In the genomic region with DNA sequence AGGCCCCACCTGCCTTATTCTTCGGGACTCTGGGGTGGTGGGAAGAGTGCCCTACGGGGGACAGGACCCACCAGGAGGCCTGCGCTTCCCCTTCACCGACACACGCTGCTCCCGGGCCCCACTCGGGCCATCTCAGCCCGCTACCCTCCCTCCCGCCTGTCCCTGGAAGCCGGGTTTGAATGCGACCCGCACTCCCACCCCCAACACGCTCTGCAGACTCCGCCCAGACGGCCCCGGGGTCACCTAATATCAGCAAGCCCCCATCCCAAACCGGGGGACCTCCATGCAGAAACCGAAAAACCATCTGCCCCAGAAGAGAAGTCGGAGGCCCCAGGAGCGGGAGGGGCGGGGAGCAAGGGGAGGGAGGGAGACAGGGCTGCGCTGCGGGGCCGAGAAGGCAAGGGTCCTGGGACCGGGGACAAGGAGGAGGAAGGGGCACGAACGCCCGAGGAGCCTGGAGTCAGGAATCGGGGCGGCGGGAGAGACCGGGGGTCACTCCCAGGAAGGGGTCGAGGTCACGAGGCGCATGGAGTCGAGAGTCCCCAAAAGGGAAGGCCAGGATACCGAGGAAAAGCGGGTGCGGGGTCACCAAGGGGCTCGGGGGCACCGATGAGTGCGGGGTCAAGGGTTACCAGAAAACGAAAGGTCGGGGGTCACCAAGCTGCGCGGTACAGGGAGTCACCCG, we compare ENCODE assay signal across 8 cellular contexts. TPM values are rescaled to one million over a fixed set of nuclear protein-coding genes. Genes with fewer than 3 reads are reported as not detected.
A peak's percentile ranks its signal among the peaks of the same experiment; 100 is the strongest.
DNase-seq lines count a peak whose midpoint lies in the region; ATAC-seq, FAIRE-seq and TF ChIP-seq lines count a peak whose summit lies in the region.

No MANE protein-coding gene starts in this region.

- H3K27me3 ChIP-seq in A673 (replicated peaks; ENCODE audit: insufficient read depth, low read depth, low read length, poor library complexity) (no peaks in the 10 kb centered on the region), HL-60 (ENCODE audit: insufficient read depth, poor library complexity, severe bottlenecking) (no peaks in the 10 kb centered on the region)

- no peaks in the 10 kb centered on the region for H3K9me3 ChIP-seq in A673 (ENCODE audit: low read depth, low read length, poor library complexity, severe bottlenecking)

- H3K4me3 ChIP-seq in A673 (ENCODE audit: low read depth, low read length, poor library complexity, severe bottlenecking): peak overlapping the region; percentile 95
- peak overlapping the region; percentile 83 for H3K4me3 ChIP-seq in HL-60 (replicated peaks; ENCODE audit: insufficient read depth, low read length)
- H3K4me3 ChIP-seq in iPS-11a (ENCODE audit: low read depth, low read length): peak overlapping the region; percentile 59
- peak overlapping the region; percentile 75 to 96 (median 85) for H3K4me3 ChIP-seq in skin epidermis

- no peak for TF ChIP-seq CTCF in A673 (conservative IDR thresholded peaks at IDR 0.05; ENCODE audit: low read depth, low read length)
- no peak for TF ChIP-seq CTCF in HL-60 (IDR thresholded peaks at IDR 0.05; ENCODE audit: insufficient read depth, low read length)

- H3K27me3 Mint-ChIP-seq in activated naive CD8-positive, alpha-beta T cell treated with anti-CD3 and anti-CD28 coated beads, Interleukin-2, amount 10 ng/mL, durations not matched to agents 7 days and 5 days: no peaks in the 10 kb centered on the region

- peak; percentile 43 for ATAC-seq in activated naive CD8-positive, alpha-beta T cell treated with anti-CD3 and anti-CD28 coated beads, Interleukin-2, amount 10 ng/mL, durations not matched to agents 7 days and 5 days (ENCODE audit: low read depth)

- CTCF ChIA-PET in A673 (lab: Charles Lee): no interaction called here

- intact Hi-C loops in A673 (cut with micrococcal nuclease; ENCODE audit: unreplicated experiment): no loop called here

- H3K4me1 ChIP-seq in A673 (ENCODE audit: insufficient read depth, low read length, poor library complexity, severe bottlenecking): peaks cover 45% of the 10 kb centered on the region

- FAIRE-seq in HTR-8/SVneo (lab: Jason Lieb, UNC): no peak

- POLR2A ChIA-PET in A673 (lab: Charles Lee; ENCODE audit: low non-redundant PET): no interaction called here
- POLR2A ChIA-PET in activated naive CD8-positive, alpha-beta T cell treated with anti-CD3 and anti-CD28 coated beads, Interleukin-2, amount 10 ng/mL, durations not matched to agents 7 days and 5 days (lab: Charles Lee): interaction anchor here (1.0 to 1.1 kb wide), 2 partner anchors 19 to 96 kb away, joined by 3 to 4 read pairs; a partner anchor contains a TSS

- peaks cover 19% of the 10 kb centered on the region for H3K4me1 Mint-ChIP-seq in activated naive CD8-positive, alpha-beta T cell treated with anti-CD3 and anti-CD28 coated beads, Interleukin-2, amount 10 ng/mL, durations not matched to agents 7 days and 5 days

- peaks cover 2% of the 10 kb centered on the region for H3K9me3 Mint-ChIP-seq in activated naive CD8-positive, alpha-beta T cell treated with anti-CD3 and anti-CD28 coated beads, Interleukin-2, amount 10 ng/mL, durations not matched to agents 7 days and 5 days

- no TSS peak for BruUV-seq in A673 (replicated peaks; lab: Mats Ljungman, UMichigan)

- peak overlapping the region; percentile 97 for H3K27ac Mint-ChIP-seq in activated naive CD8-positive, alpha-beta T cell treated with anti-CD3 and anti-CD28 coated beads, Interleukin-2, amount 10 ng/mL, durations not matched to agents 7 days and 5 days

- H3K36me3 Mint-ChIP-seq in activated naive CD8-positive, alpha-beta T cell treated with anti-CD3 and anti-CD28 coated beads, Interleukin-2, amount 10 ng/mL, durations not matched to agents 7 days and 5 days: peaks cover 8% of the 10 kb centered on the region

- H3K27ac ChIP-seq in A673 (ENCODE audit: low read depth, low read length, poor library complexity, severe bottlenecking): peak overlapping the region; percentile 92
- peak overlapping the region; percentile 81 for H3K27ac ChIP-seq in HL-60 (replicated peaks)
- peak overlapping the region; percentile 95 to 100 (median 99) for H3K27ac ChIP-seq in skin epidermis

- no peaks in the 10 kb centered on the region for H3K36me3 ChIP-seq in A673 (ENCODE audit: insufficient read depth, low read length, poor library complexity, severe bottlenecking)

- DNase-seq in A673 (ENCODE audit: low spot score): peak; percentile 50
- DNase-seq in HL-60 (ENCODE audit: low read depth in 1 of 2, low spot score in 1 of 2): peak; percentile 28 to 71
- DNase-seq in activated naive CD8-positive, alpha-beta T cell treated with anti-CD3 and anti-CD28 coated beads, Interleukin-2, amount 10 ng/mL, durations not matched to agents 7 days and 5 days: peak; percentile 52
- no peak for DNase-seq in HTR-8/SVneo (ENCODE audit: insufficient read length, low spot score)
- DNase-seq in activated gamma-delta T cell treated with Interleukin-2 at 50 U/mL for 16 hours: no peak
- no peak for DNase-seq in NCI-H1436 treated with DMSO at 0.1 percent for 48 hours (lab: John Stamatoyannopoulos, UW)

- peak overlapping the region; percentile 92 for H3K4me3 Mint-ChIP-seq in activated naive CD8-positive, alpha-beta T cell treated with anti-CD3 and anti-CD28 coated beads, Interleukin-2, amount 10 ng/mL, durations not matched to agents 7 days and 5 days

RNA-seq across cellular contexts. Expression of a gene that starts 0.8 kb away (rescaled TPM):
- total RNA-seq in A673 (2021): 46.9 and 51.8 TPM in 2 replicates
- 10 to 100 TPM; 77.7 to 90.6 TPM for total RNA-seq in activated naive CD8-positive, alpha-beta T cell treated with anti-CD3 and anti-CD28 coated beads, Interleukin-2, amount 10 ng/mL, durations not matched to agents 7 days and 5 days

RNA-seq across cellular contexts. Expression of a gene that starts 32.3 kb away (rescaled TPM):
- 64.9 and 73.2 TPM in 2 replicates for total RNA-seq in A673 (2021)
- total RNA-seq in activated naive CD8-positive, alpha-beta T cell treated with anti-CD3 and anti-CD28 coated beads, Interleukin-2, amount 10 ng/mL, durations not matched to agents 7 days and 5 days: 10 to 100 TPM; 87.1 to 87.2 TPM

Comparison
In these comparisons a context has a peak if more than half of its experiments do, and no peak if none do; other contexts are left out.
1. DNase-seq: peak in A673 (single experiment), HL-60 (2 of 2) and activated naive CD8-positive, alpha-beta T cell treated with anti-CD3 and anti-CD28 coated beads, Interleukin-2, amount 10 ng/mL, durations not matched to agents 7 days and 5 days (single experiment); none in HTR-8/SVneo (single experiment), activated gamma-delta T cell treated with Interleukin-2 at 50 U/mL for 16 hours (single experiment) and NCI-H1436 treated with DMSO at 0.1 percent for 48 hours (single experiment).
2. Peak in every context shown above with its lines, with median percentiles within 50 percentile points of each other: H3K27ac ChIP-seq and H3K4me3 ChIP-seq.